ENCODE assay signal across 8 cellular contexts in the genomic region with DNA sequence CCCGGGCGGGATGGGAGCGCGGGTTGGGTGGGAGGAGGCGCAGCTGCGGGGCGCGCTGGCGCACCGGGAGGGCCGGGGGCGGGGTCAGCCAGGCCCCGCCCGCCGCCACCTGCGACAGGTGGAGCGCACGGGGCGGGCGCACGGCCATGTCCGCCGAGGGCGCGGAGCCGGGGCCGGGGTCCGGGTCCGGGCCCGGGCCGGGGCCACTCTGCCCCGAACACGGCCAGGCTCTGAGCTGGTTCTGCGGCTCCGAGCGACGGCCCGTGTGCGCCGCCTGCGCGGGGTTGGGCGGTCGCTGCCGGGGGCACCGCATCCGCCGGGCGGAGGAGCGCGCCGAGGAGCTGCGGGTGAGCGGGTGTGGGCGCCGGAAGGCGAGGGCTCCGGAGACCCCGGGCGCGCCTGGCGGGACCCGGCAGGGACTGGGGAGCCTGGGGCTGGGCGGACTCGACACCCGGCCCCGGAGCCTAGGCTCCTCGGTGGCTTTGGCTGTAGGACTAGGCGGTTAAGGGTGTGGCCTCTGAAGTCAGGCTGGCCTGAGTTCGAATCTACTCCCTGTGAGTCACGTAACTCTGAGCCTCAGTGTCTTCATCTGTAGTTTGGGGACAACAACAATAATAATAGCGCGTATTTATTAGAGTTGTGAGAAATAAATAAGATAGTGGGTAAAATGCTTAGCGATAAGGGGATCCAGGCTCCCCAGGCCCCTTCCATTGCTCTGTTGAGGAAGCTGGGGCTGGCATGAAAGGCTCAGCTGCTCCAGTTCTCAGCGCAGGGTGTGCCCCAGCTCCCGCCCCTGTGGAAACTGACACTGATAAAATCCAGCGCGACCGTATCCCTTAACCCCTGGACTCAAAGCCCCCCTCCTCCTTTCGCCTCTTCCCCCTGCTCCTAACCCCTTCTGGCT. TPM values are rescaled to one million over a fixed set of nuclear protein-coding genes. Genes with fewer than 3 reads are reported as not detected.
DNase-seq lines count a peak whose midpoint lies in the region; ATAC-seq and TF ChIP-seq lines count a peak whose summit lies in the region.

A gene (plus strand): TSS at position 108 of the 904 bp plus-strand sequence. CDS start 39 bp downstream, at position 147.

- H3K4me3 ChIP-seq in SU-DHL-6 (ENCODE audit: insufficient read depth, low read length, poor library complexity, severe bottlenecking) (peak within 1 kb of the TSS; percentile 43), colonic mucosa (peak within 1 kb of the TSS; percentile 67), mesodermal cell (ENCODE audit: extremely low read depth, insufficient read depth, low read length, poor library complexity, severe bottlenecking) (peak within 1 kb of the TSS; percentile 27), upper lobe of left lung (peak within 1 kb of the TSS; percentile 8 to 78 (median 70))

- H3K27ac ChIP-seq in SU-DHL-6 (ENCODE audit: low read depth, low read length) (no peak within 1 kb of the TSS), colonic mucosa (peak within 1 kb of the TSS; percentile 36), mesodermal cell (ENCODE audit: low read depth, low read length, severe bottlenecking) (no peak within 1 kb of the TSS), upper lobe of left lung (peak within 1 kb of the TSS in 3 of 4 donors; percentile 17 to 70 (median 28))

- peak in 2 of 4 donors; percentile 23 to 25 for TF ChIP-seq POLR2A in upper lobe of left lung (IDR thresholded peaks at IDR 0.05)

- DNase-seq in colonic mucosa (peak; percentile 63), upper lobe of left lung (peak; percentile 53 to 89)

- TF ChIP-seq EP300 in upper lobe of left lung (IDR thresholded peaks at IDR 0.05), result no peak

- H3K4me1 ChIP-seq in colonic mucosa, result peaks cover 15% of the 10 kb centered on the region
- no peaks in the 10 kb centered on the region for H3K4me1 ChIP-seq in mesodermal cell (ENCODE audit: control insufficient read depth, insufficient read depth, low read length, poor library complexity, severe bottlenecking)
- peaks cover 12 to 19% (median 16%) of the 10 kb centered on the region in 4 donors for H3K4me1 ChIP-seq in upper lobe of left lung

- H3F3A ChIP-seq in SU-DHL-6 (ENCODE audit: insufficient read depth), result no peaks in the 10 kb centered on the region

- H3K4me2 ChIP-seq in SU-DHL-6 (ENCODE audit: low read depth, low read length, poor library complexity, severe bottlenecking), result peak within 1 kb of the TSS; percentile 44

- peak within 1 kb of the TSS; percentile 9 for H2AFZ ChIP-seq in SU-DHL-6 (ENCODE audit: low read depth, low read length, severe bottlenecking)

- no peaks in the 10 kb centered on the region for H4K20me1 ChIP-seq in SU-DHL-6 (ENCODE audit: low read depth, low read length)

- no peaks in the 10 kb centered on the region for H3K36me3 ChIP-seq in SU-DHL-6 (ENCODE audit: low read length)
- no peaks in the 10 kb centered on the region for H3K36me3 ChIP-seq in colonic mucosa
- H3K36me3 ChIP-seq in mesodermal cell (ENCODE audit: control insufficient read depth, insufficient read depth, low read length), result no peaks in the 10 kb centered on the region
- no peaks in the 10 kb centered on the region for H3K36me3 ChIP-seq in upper lobe of left lung

- ATAC-seq in GM18498 (IDR thresholded peaks at IDR 0.05; ENCODE audit: unreplicated experiment) (peak; percentile 54), HG02885 (IDR thresholded peaks at IDR 0.05; ENCODE audit: poor library complexity, unreplicated experiment) (peak; percentile 56), upper lobe of left lung (ENCODE audit: low FRiP score in 2 of 2) (peak; percentile 64 to 67), GM21619 (IDR thresholded peaks at IDR 0.05; ENCODE audit: unreplicated experiment) (no peak), GM19035 (IDR thresholded peaks at IDR 0.05; ENCODE audit: unreplicated experiment) (no peak)

- no peaks in the 10 kb centered on the region for H3K79me2 ChIP-seq in SU-DHL-6 (ENCODE audit: insufficient read depth, low read length)

- H3K9me3 ChIP-seq in SU-DHL-6 (ENCODE audit: insufficient read depth, low read length) (no peaks in the 10 kb centered on the region), colonic mucosa (no peaks in the 10 kb centered on the region), mesodermal cell (ENCODE audit: control insufficient read depth, low read length) (no peaks in the 10 kb centered on the region), upper lobe of left lung (no peaks in the 10 kb centered on the region)

- no peaks in the 10 kb centered on the region for H3K9me2 ChIP-seq in SU-DHL-6 (replicated peaks; ENCODE audit: insufficient read depth, low read length)

- 4 to 6% methylated on average over 40 to 68 of the region's 80 CpGs for WGBS in mesodermal cell (ENCODE audit: insufficient coverage in 2 of 2), 2 experiments
- 5 to 7% methylated on average over 17 to 41 of the region's 80 CpGs for WGBS in upper lobe of left lung, 2 donors

- TF ChIP-seq CTCF in SU-DHL-6 (IDR thresholded peaks at IDR 0.05; ENCODE audit: insufficient read depth, low read length, poor library complexity, severe bottlenecking) (no peak), colonic mucosa (IDR thresholded peaks at IDR 0.05) (no peak), upper lobe of left lung (IDR thresholded peaks at IDR 0.05) (no peak)

- H3K9ac ChIP-seq in SU-DHL-6 (ENCODE audit: low read length) (no peak within 1 kb of the TSS; the same call in 1 of the 2 replicates), colonic mucosa (ENCODE audit: low read depth in 2 of 2, low read length in 2 of 2) (peak within 1 kb of the TSS; percentile 70 to 75)

- H3K27me3 ChIP-seq in SU-DHL-6 (ENCODE audit: low read length) (no peaks in the 10 kb centered on the region), colonic mucosa (no peaks in the 10 kb centered on the region), upper lobe of left lung (no peaks in the 10 kb centered on the region)

- intact Hi-C loops in colonic mucosa (cut with DNase I), result no loop called here

RNA-seq across cellular contexts. Expression of the gene that starts here (rescaled TPM):
- total RNA-seq in colonic mucosa (10 to 100 TPM; 25.6 to 34.2 TPM), upper lobe of left lung (10 to 100 TPM in 3 of 6 donors, 1 to 10 TPM in 3; 5.2 to 21.1 (median 12.7) TPM)
- polyA plus RNA-seq in mesodermal cell (2013, experiment 1 of 2), result not detected
- not detected for polyA plus RNA-seq in mesodermal cell (2013, experiment 2 of 2)

Comparison
In these comparisons a context has a peak if more than half of its experiments do, and no peak if none do; other contexts are left out.
1. ATAC-seq: peak in GM18498 (single experiment), HG02885 (single experiment) and upper lobe of left lung (2 of 2); none in GM21619 (single experiment) and GM19035 (single experiment).
2. H3K27ac ChIP-seq: peak in colonic mucosa (single experiment) and upper lobe of left lung (3 of 4); none in SU-DHL-6 (single experiment) and mesodermal cell (single experiment).
3. Peak in every context shown above with its lines, with median percentiles within 50 percentile points of each other: H3K4me3 ChIP-seq.